Comparison of ENCODE assay signal across 26 cellular contexts in genomic region chr7:77386165-77386824, GRCh38. TPM values are rescaled to one million over a fixed set of nuclear protein-coding genes. Genes with fewer than 3 reads are reported as not detected.
DNase-seq lines count a peak whose midpoint lies in the region; ATAC-seq, FAIRE-seq and TF ChIP-seq lines count a peak whose summit lies in the region.
"Had no signal": no experiment of that assay in that cellular context is flagged by ENCODE, and none has a peak within 500 bp of the region (broad histone marks: within the 10 kb centered on the region; RNA-seq: fewer than 3 reads in every experiment).

No MANE protein-coding gene starts in this region.

- H3K4me3 Mint-ChIP-seq in stimulated activated naive B cell treated with anti-CD40 and anti-IgM and Interleukin-4, amounts not matched to agents 10 μg/mL and 1 μg/mL and 100 μg/mL, for 72 hours, result no peak overlapping the region
- no peak overlapping the region for H3K4me3 Mint-ChIP-seq in activated T-helper 17 cell treated with anti-CD3 and anti-CD28 coated beads, Interleukin-2, amount 50 U/mL, for 72 hours
- H3K4me3 Mint-ChIP-seq: activated CD4-positive, alpha-beta memory T cell treated with anti-CD3 and anti-CD28 coated beads, Interleukin-2, amount 10 ng/mL, durations not matched to agents 7 days and 5 days; activated naive CD8-positive, alpha-beta T cell treated with anti-CD3 and anti-CD28 coated beads, Interleukin-2, amount 10 ng/mL, durations not matched to agents 7 days and 5 days; brain; mesothelial cell of epicardium; naive thymus-derived CD4-positive, alpha-beta T cell; T-helper 17 cell had no signal

- H3K27me3 ChIP-seq in heart left ventricle (no peaks in the 10 kb centered on the region), right atrium auricular region (no peaks in the 10 kb centered on the region)
- H3K27me3 ChIP-seq: hepatocyte, Peyer's patch, SJSA1, spleen, transverse colon had no signal

- peak; percentile 51 to 72 (median 68) for ATAC-seq in heart left ventricle
- ATAC-seq in stimulated activated naive B cell treated with anti-CD40 and anti-IgM and Interleukin-4, amounts not matched to agents 10 μg/mL and 1 μg/mL and 100 μg/mL, for 72 hours (replicated peaks), result no peak
- ATAC-seq in activated T-helper 17 cell treated with anti-CD3 and anti-CD28 coated beads, Interleukin-2, amount 50 U/mL, for 72 hours (replicated peaks), result no peak
- ATAC-seq: A549; naive thymus-derived CD4-positive, alpha-beta T cell; T-helper 17 cell had no signal

- peaks cover 29 to 46% of the 10 kb centered on the region in 2 donors for H3K36me3 Mint-ChIP-seq in stimulated activated naive B cell treated with anti-CD40 and anti-IgM and Interleukin-4, amounts not matched to agents 10 μg/mL and 1 μg/mL and 100 μg/mL, for 72 hours
- peaks cover 22% of the 10 kb centered on the region for H3K36me3 Mint-ChIP-seq in activated T-helper 17 cell treated with anti-CD3 and anti-CD28 coated beads, Interleukin-2, amount 50 U/mL, for 72 hours (ENCODE audit: low read depth)
- H3K36me3 Mint-ChIP-seq: brain had no signal

- intact Hi-C loops in heart left ventricle (cut with DNase I), result no loop called here

- FAIRE-seq in frontal cortex (lab: Jason Lieb, UNC), result no peak
- FAIRE-seq: A549 had no signal

- H3K27ac ChIP-seq in heart left ventricle, result no peak overlapping the region
- no peak overlapping the region for H3K27ac ChIP-seq in right atrium auricular region
- H3K27ac ChIP-seq: A549, hepatocyte, Peyer's patch, SJSA1, transverse colon had no signal

- peak overlapping the region; percentile 25 for H3K27ac Mint-ChIP-seq in stimulated activated naive B cell treated with anti-CD40 and anti-IgM and Interleukin-4, amounts not matched to agents 10 μg/mL and 1 μg/mL and 100 μg/mL, for 72 hours
- H3K27ac Mint-ChIP-seq in activated T-helper 17 cell treated with anti-CD3 and anti-CD28 coated beads, Interleukin-2, amount 50 U/mL, for 72 hours, result no peak overlapping the region
- H3K27ac Mint-ChIP-seq: activated CD4-positive, alpha-beta memory T cell treated with anti-CD3 and anti-CD28 coated beads, Interleukin-2, amount 10 ng/mL, durations not matched to agents 7 days and 5 days; activated naive CD8-positive, alpha-beta T cell treated with anti-CD3 and anti-CD28 coated beads, Interleukin-2, amount 10 ng/mL, durations not matched to agents 7 days and 5 days; mesothelial cell of epicardium; T-helper 17 cell had no signal

- TF ChIP-seq POLR2A in heart left ventricle (IDR thresholded peaks at IDR 0.05), result no peak

- TF ChIP-seq CTCF in heart left ventricle (IDR thresholded peaks at IDR 0.05), result no peak
- TF ChIP-seq CTCF in right atrium auricular region (IDR thresholded peaks at IDR 0.05), result no peak

- H3K4me3 ChIP-seq in heart left ventricle, result no peak overlapping the region
- no peak overlapping the region for H3K4me3 ChIP-seq in right atrium auricular region
- H3K4me3 ChIP-seq: A549, hepatocyte, Peyer's patch, SJSA1, spleen, transverse colon had no signal

- DNase-seq in heart left ventricle (no peak), right atrium auricular region (ENCODE audit: low spot score) (no peak), dedifferentiated amniotic fluid mesenchymal stem cell (ENCODE audit: extremely low spot score) (peak; percentile 38), inferior parietal cortex (ENCODE audit: extremely low spot score) (peak; percentile 36), RPMI8226 (no peak), frontal cortex (ENCODE audit: low spot score in 2 of 2) (no peak)
- DNase-seq in stimulated activated naive B cell treated with anti-CD40 and anti-IgM and Interleukin-4, amounts not matched to agents 10 μg/mL and 1 μg/mL and 100 μg/mL, for 72 hours, result no peak
- DNase-seq: activated CD4-positive, alpha-beta memory T cell treated with anti-CD3 and anti-CD28 coated beads, Interleukin-2, amount 10 ng/mL, durations not matched to agents 7 days and 5 days; activated CD4-positive, alpha-beta T cell treated with anti-CD3 and anti-CD28 coated beads for 1 hour; activated CD8-positive, alpha-beta memory T cell treated with anti-CD3 and anti-CD28 coated beads, Interleukin-2, amount 50 U/mL, for 48 hours; activated effector memory CD4-positive, alpha-beta T cell treated with Interleukin-2 at 50 U/mL for 16 hours; activated naive CD8-positive, alpha-beta T cell treated with anti-CD3 and anti-CD28 coated beads, Interleukin-2, amount 10 ng/mL, durations not matched to agents 7 days and 5 days; foreskin melanocyte; naive thymus-derived CD4-positive, alpha-beta T cell; NCI-H1417 treated with DMSO at 0.1 percent for 48 hours; NCI-H345; Peyer's patch; spleen; T-helper 17 cell; transverse colon had no signal

- no peaks in the 10 kb centered on the region for H3K9me3 Mint-ChIP-seq in stimulated activated naive B cell treated with anti-CD40 and anti-IgM and Interleukin-4, amounts not matched to agents 10 μg/mL and 1 μg/mL and 100 μg/mL, for 72 hours
- no peaks in the 10 kb centered on the region for H3K9me3 Mint-ChIP-seq in activated T-helper 17 cell treated with anti-CD3 and anti-CD28 coated beads, Interleukin-2, amount 50 U/mL, for 72 hours
- H3K9me3 Mint-ChIP-seq: activated CD4-positive, alpha-beta memory T cell treated with anti-CD3 and anti-CD28 coated beads, Interleukin-2, amount 10 ng/mL, durations not matched to agents 7 days and 5 days; activated naive CD8-positive, alpha-beta T cell treated with anti-CD3 and anti-CD28 coated beads, Interleukin-2, amount 10 ng/mL, durations not matched to agents 7 days and 5 days; mesothelial cell of epicardium had no signal

- H3K4me1 ChIP-seq in heart left ventricle (peaks cover 0 to 19% (median 5%) of the 10 kb centered on the region in 12 donors), right atrium auricular region (peaks cover 0 to 9% of the 10 kb centered on the region in 2 donors)
- H3K4me1 ChIP-seq: Peyer's patch had no signal

- WGBS in heart left ventricle, 4 donors, result 47 to 62% (median 53%) methylated on average over 7 of the region's 7 CpGs

- H3K27me3 Mint-ChIP-seq in stimulated activated naive B cell treated with anti-CD40 and anti-IgM and Interleukin-4, amounts not matched to agents 10 μg/mL and 1 μg/mL and 100 μg/mL, for 72 hours, result no peaks in the 10 kb centered on the region
- no peaks in the 10 kb centered on the region for H3K27me3 Mint-ChIP-seq in activated T-helper 17 cell treated with anti-CD3 and anti-CD28 coated beads, Interleukin-2, amount 50 U/mL, for 72 hours
- H3K27me3 Mint-ChIP-seq: activated CD4-positive, alpha-beta memory T cell treated with anti-CD3 and anti-CD28 coated beads, Interleukin-2, amount 10 ng/mL, durations not matched to agents 7 days and 5 days; activated naive CD8-positive, alpha-beta T cell treated with anti-CD3 and anti-CD28 coated beads, Interleukin-2, amount 10 ng/mL, durations not matched to agents 7 days and 5 days; T-helper 17 cell had no signal

- H3K9me3 ChIP-seq in heart left ventricle (no peaks in the 10 kb centered on the region), right atrium auricular region (no peaks in the 10 kb centered on the region)
- H3K9me3 ChIP-seq: A549, Peyer's patch, SJSA1, spleen, transverse colon had no signal

- H3K4me1 Mint-ChIP-seq in stimulated activated naive B cell treated with anti-CD40 and anti-IgM and Interleukin-4, amounts not matched to agents 10 μg/mL and 1 μg/mL and 100 μg/mL, for 72 hours, result peaks cover 15 to 29% of the 10 kb centered on the region in 2 donors
- H3K4me1 Mint-ChIP-seq in activated T-helper 17 cell treated with anti-CD3 and anti-CD28 coated beads, Interleukin-2, amount 50 U/mL, for 72 hours, result peaks cover 15% of the 10 kb centered on the region

- H3K36me3 ChIP-seq in heart left ventricle, result peaks cover 0 to 26% (median 0%) of the 10 kb centered on the region in 9 donors
- no peaks in the 10 kb centered on the region for H3K36me3 ChIP-seq in right atrium auricular region
- H3K36me3 ChIP-seq: SJSA1, transverse colon had no signal

RNA-seq across cellular contexts. Expression of gene GSAP, which starts 29.9 kb away (rescaled TPM):
- total RNA-seq in heart left ventricle (10 to 100 TPM in 2 of 9 donors, 1 to 10 TPM in 7; 4.9 to 24.9 (median 6.5) TPM), right atrium auricular region (10 to 100 TPM in 1 of 2 donors, 1 to 10 TPM in 1; 6.4 to 13.5 TPM), frontal cortex (9.0 TPM)
- polyA plus RNA-seq in heart left ventricle, result 1 to 10 TPM; 1.7 to 7.0 TPM
- 1 to 10 TPM; 1.1 to 2.9 TPM for total RNA-seq in activated T-helper 17 cell treated with anti-CD3 and anti-CD28 coated beads, Interleukin-2, amount 50 U/mL, for 72 hours

Comparison
In these comparisons a context has a peak if more than half of its experiments do, and no peak if none do; other contexts are left out.
1. ATAC-seq: peak in heart left ventricle (4 of 4); none in stimulated activated naive B cell treated with anti-CD40 and anti-IgM and Interleukin-4, amounts not matched to agents 10 μg/mL and 1 μg/mL and 100 μg/mL, for 72 hours (0 of 2) and activated T-helper 17 cell treated with anti-CD3 and anti-CD28 coated beads, Interleukin-2, amount 50 U/mL, for 72 hours (single experiment).
2. DNase-seq: peak in dedifferentiated amniotic fluid mesenchymal stem cell (single experiment) and inferior parietal cortex (single experiment); none in heart left ventricle (0 of 5), right atrium auricular region (single experiment), stimulated activated naive B cell treated with anti-CD40 and anti-IgM and Interleukin-4, amounts not matched to agents 10 μg/mL and 1 μg/mL and 100 μg/mL, for 72 hours (single experiment), RPMI8226 (single experiment) and frontal cortex (0 of 2).